In genomic region chr12:24175281-24175680, GRCh38 we compare ENCODE assay signal across 29 cellular contexts.
"Had no signal": no experiment of that assay in that cellular context is flagged by ENCODE, and none has a peak within 500 bp of the region (broad histone marks: within the 10 kb centered on the region; RNA-seq: fewer than 3 reads in every experiment).

No MANE protein-coding gene starts in this region.

- H3K27me3 ChIP-seq: heart right ventricle, left lung, neural progenitor cell, neutrophil, right atrium auricular region, testis, thyroid gland, upper lobe of right lung had no signal

- H3K9me3 ChIP-seq: heart right ventricle, left lung, lower lobe of right lung, neutrophil, psoas muscle, right atrium auricular region, testis, thyroid gland, upper lobe of right lung had no signal

- H2AFZ ChIP-seq: neural progenitor cell, parathyroid adenoma had no signal

- H3K4me2 ChIP-seq: neural progenitor cell had no signal

- H3K27ac ChIP-seq: heart right ventricle, left lung, lower lobe of right lung, neural progenitor cell, neutrophil, parathyroid adenoma, psoas muscle, right atrium auricular region, skin epidermis, testis, thyroid gland, upper lobe of right lung had no signal

- FAIRE-seq: keratinocyte, urothelium cell line had no signal

- H3K4me1 ChIP-seq: left lung, lower lobe of right lung, parathyroid adenoma, psoas muscle, testis, upper lobe of right lung had no signal

- H3K36me3 ChIP-seq: heart right ventricle, left lung, lower lobe of right lung, neural progenitor cell, neutrophil, right atrium auricular region, thyroid gland, upper lobe of right lung had no signal

- DNase-seq: heart right ventricle; hippocampal formation; kidney glomerular epithelial cell; left cardiac atrium; left lung; lower lobe of right lung; mammary epithelial cell; mesenchymal stem cell; naive B cell; natural killer cell; nephron progenitor cell; occipital lobe; psoas muscle; stimulated activated CD4-positive, alpha-beta T cell treated with anti-CD3 and anti-CD28 coated beads, Interleukin-1b, Interleukin-23, amount 100 ng/mL, for 48 hours; stimulated activated CD4-positive, alpha-beta T cell treated with anti-CD3 and anti-CD28 coated beads, Interleukin-2, amount 100 ng/mL, for 48 hours; stimulated activated CD4-positive, alpha-beta T cell treated with anti-CD3 and anti-CD28 coated beads, Interleukin-4, amount 100 ng/mL, for 4 hours; stimulated activated CD8-positive, alpha-beta memory T cell treated with anti-CD3 and anti-CD28 coated beads, Interleukin-4, amount 100 ng/mL, for 48 hours; stimulated activated naive CD4-positive, alpha-beta T cell treated with Interleukin-2 at 50 U/mL for 16 hours; stimulated activated naive CD8-positive, alpha-beta T cell treated with anti-CD3 and anti-CD28 coated beads, Interleukin-15, amount 100 ng/mL, for 72 hours; testis; thyroid gland; upper lobe of right lung had no signal

- H3K79me2 ChIP-seq: parathyroid adenoma had no signal

- H3K4me3 ChIP-seq: heart right ventricle, left lung, lower lobe of right lung, neural progenitor cell, psoas muscle, right atrium auricular region, skin epidermis, testis, thyroid gland, upper lobe of right lung had no signal

- H3K9ac ChIP-seq: neural progenitor cell, parathyroid adenoma had no signal
